Comparison of ENCODE assay signal across 18 cellular contexts in genomic region chr2:8309131-8309530, GRCh38.
A peak's percentile ranks its signal among the peaks of the same experiment; 100 is the strongest.
DNase-seq lines count a peak whose midpoint lies in the region; FAIRE-seq and TF ChIP-seq lines count a peak whose summit lies in the region.
"Had no signal": no experiment of that assay in that cellular context is flagged by ENCODE, and none has a peak within 500 bp of the region (broad histone marks: within the 10 kb centered on the region; RNA-seq: fewer than 3 reads in every experiment).

No MANE protein-coding gene starts in this region.

- peak overlapping the region; percentile 56 for H4K91ac ChIP-seq in neuronal stem cell (ENCODE audit: low read depth, low read length, poor library complexity)

- no peak for TF ChIP-seq CTCF in bronchial epithelial cell (IDR thresholded peaks at IDR 0.05; ENCODE audit: insufficient read depth, low read length, severe bottlenecking)
- TF ChIP-seq CTCF in chondrocyte (IDR thresholded peaks at IDR 0.05) = no peak

- no peak overlapping the region for H3K27ac ChIP-seq in neuronal stem cell (replicated peaks; ENCODE audit: low read length)
- H3K27ac ChIP-seq: neutrophil had no signal

- H3K27me3 ChIP-seq in bronchial epithelial cell (ENCODE audit: control insufficient read depth, insufficient read depth, low read length) (no peaks in the 10 kb centered on the region), neuronal stem cell (ENCODE audit: control insufficient read depth in 3 of 3, insufficient read depth in 3 of 3, low read depth in 1 of 3, low read length in 3 of 3) (no peaks in the 10 kb centered on the region)
- H3K27me3 ChIP-seq: neutrophil had no signal

- peak overlapping the region; percentile 4 for H3K14ac ChIP-seq in neuronal stem cell (ENCODE audit: low read length)

- no peak overlapping the region for H4K8ac ChIP-seq in neuronal stem cell (ENCODE audit: low read depth, low read length)

- WGBS in neuronal stem cell (ENCODE audit: extremely low coverage in 2 of 2, insufficient read length in 2 of 2, insufficient replicate concordance in 1 of 2), 2 donors = no CpG with 5 or more reads among the region's 7 CpGs

- H2AFZ ChIP-seq in neuronal stem cell (ENCODE audit: low read length) = peak overlapping the region; percentile 69
- H2AFZ ChIP-seq: GM23338 had no signal

- no peak overlapping the region for H3K4ac ChIP-seq in neuronal stem cell (ENCODE audit: low read length)

- CTCF ChIA-PET in activated CD4-positive, alpha-beta memory T cell treated with anti-CD3 and anti-CD28 coated beads, Interleukin-2, amount 10 ng/mL, durations not matched to agents 7 days and 5 days (lab: Charles Lee) = interaction anchor here (0.9 kb wide), 1 partner anchor 100 kb away, joined by 3 read pairs; no protein-coding TSS in a partner anchor
- CTCF ChIA-PET in activated CD4-positive, alpha-beta memory T cell treated with anti-CD3 and anti-CD28 coated beads for 36 hours (lab: Charles Lee) = no interaction called here

- H3K23ac ChIP-seq in neuronal stem cell (ENCODE audit: low read depth, low read length, poor library complexity) = no peak overlapping the region

- H3K27me3 Mint-ChIP-seq in activated CD4-positive, alpha-beta memory T cell treated with anti-CD3 and anti-CD28 coated beads, Interleukin-2, amount 10 ng/mL, durations not matched to agents 7 days and 5 days = no peaks in the 10 kb centered on the region
- H3K27me3 Mint-ChIP-seq in activated CD4-positive, alpha-beta memory T cell treated with anti-CD3 and anti-CD28 coated beads for 36 hours = peaks cover 2% of the 10 kb centered on the region
- H3K27me3 Mint-ChIP-seq in chondrocyte (ENCODE audit: low read depth) = peaks cover 2% of the 10 kb centered on the region

- peak overlapping the region; percentile 25 for H2BK15ac ChIP-seq in neuronal stem cell (ENCODE audit: low read length)

- no peak for FAIRE-seq in bronchial epithelial cell (lab: Jason Lieb, UNC)

- peaks cover 0 to 3% of the 10 kb centered on the region in 2 donors for H3K9me3 ChIP-seq in neuronal stem cell (replicated peaks in 1 of 2; ENCODE audit: control insufficient read depth in 2 of 2, insufficient read depth in 1 of 2, low read depth in 1 of 2, low read length in 2 of 2)
- H3K9me3 ChIP-seq: neutrophil had no signal

- peak overlapping the region; percentile 16 for H2AK5ac ChIP-seq in neuronal stem cell (ENCODE audit: low read depth, low read length)

- H3K79me1 ChIP-seq in neuronal stem cell (ENCODE audit: low read depth, low read length) = no peaks in the 10 kb centered on the region

- intact Hi-C loops in activated CD4-positive, alpha-beta memory T cell treated with anti-CD3 and anti-CD28 coated beads for 36 hours (cut with micrococcal nuclease) = loop anchor here (10.0 kb wide), 1 partner anchor 464 kb away; no protein-coding TSS in a partner anchor

- H3K4me1 Mint-ChIP-seq in activated CD4-positive, alpha-beta memory T cell treated with anti-CD3 and anti-CD28 coated beads, Interleukin-2, amount 10 ng/mL, durations not matched to agents 7 days and 5 days = peaks cover 92% of the 10 kb centered on the region
- H3K4me1 Mint-ChIP-seq in activated CD4-positive, alpha-beta memory T cell treated with anti-CD3 and anti-CD28 coated beads for 36 hours (ENCODE audit: low read depth) = peaks cover 68% of the 10 kb centered on the region
- H3K4me1 Mint-ChIP-seq in chondrocyte (ENCODE audit: low read depth) = peaks cover 16% of the 10 kb centered on the region

- H3K4me1 ChIP-seq in neuronal stem cell (ENCODE audit: control insufficient read depth in 2 of 2, insufficient read depth in 1 of 2, low read depth in 1 of 2, low read length in 2 of 2) = peaks cover 17% of the 10 kb centered on the region in 2 donors

- H2BK120ac ChIP-seq in neuronal stem cell (ENCODE audit: low read depth, low read length) = no peak overlapping the region

- no peak for DNase-seq in activated CD4-positive, alpha-beta memory T cell treated with anti-CD3 and anti-CD28 coated beads, Interleukin-2, amount 10 ng/mL, durations not matched to agents 7 days and 5 days
- DNase-seq in activated CD4-positive, alpha-beta memory T cell treated with anti-CD3 and anti-CD28 coated beads for 36 hours = no peak
- DNase-seq in MV-4-11 (lab: John Stamatoyannopoulos, UW) (peak; percentile 18), bronchial epithelial cell (ENCODE audit: low read depth) (peak; percentile 4), neuronal stem cell (ENCODE audit: low spot score) (no peak), NCI-H2029 (lab: John Stamatoyannopoulos, UW) (no peak), chondrocyte (ENCODE audit: low spot score) (no peak), NCI-H187 treated with DMSO at 0.1 percent for 48 hours (lab: John Stamatoyannopoulos, UW) (no peak)
- DNase-seq: activated B cell treated with CpG ODN at 0.5 μM for 24 hours; activated naive CD4-positive, alpha-beta T cell treated with anti-CD3 and anti-CD28 coated beads, Interleukin-2, amount 10 ng/mL, durations not matched to agents 7 days and 5 days; DMS153; foreskin melanocyte; MM.1S; NCI-H187; NCI-H446 treated with DMSO at 0.1 percent for 48 hours; stimulated activated naive B cell treated with anti-CD40 and anti-IgM and Interleukin-4, amounts not matched to agents 10 μg/mL and 1 μg/mL and 100 μg/mL, for 72 hours had no signal

- no peak overlapping the region for H3K4me2 ChIP-seq in neuronal stem cell (ENCODE audit: insufficient read depth, low read length, poor library complexity, severe bottlenecking)
- H3K4me2 ChIP-seq: GM23338 had no signal

- peak overlapping the region; percentile 36 for H3K18ac ChIP-seq in neuronal stem cell (ENCODE audit: low read length)

- peaks cover 36% of the 10 kb centered on the region for H3K36me3 Mint-ChIP-seq in activated CD4-positive, alpha-beta memory T cell treated with anti-CD3 and anti-CD28 coated beads, Interleukin-2, amount 10 ng/mL, durations not matched to agents 7 days and 5 days (ENCODE audit: low read depth)
- no peaks in the 10 kb centered on the region for H3K36me3 Mint-ChIP-seq in activated CD4-positive, alpha-beta memory T cell treated with anti-CD3 and anti-CD28 coated beads for 36 hours
- H3K36me3 Mint-ChIP-seq in chondrocyte (ENCODE audit: low read depth) = no peaks in the 10 kb centered on the region

- H3K4me3 ChIP-seq in bronchial epithelial cell (ENCODE audit: low read depth, low read length) (no peak overlapping the region), neuronal stem cell (ENCODE audit: low read length in 2 of 2) (no peak overlapping the region)
- H3K4me3 ChIP-seq: GM23338 had no signal

- H2BK12ac ChIP-seq in neuronal stem cell (ENCODE audit: low read length) = no peak overlapping the region

- POLR2A ChIA-PET in activated CD4-positive, alpha-beta memory T cell treated with anti-CD3 and anti-CD28 coated beads, Interleukin-2, amount 10 ng/mL, durations not matched to agents 7 days and 5 days (lab: Charles Lee) = interaction anchor here (1.0 to 4.5 kb wide), 4 partner anchors 27 to 583 kb away, joined by 3 to 20 read pairs (median 7); partner anchors contain the start of gene ID2
- POLR2A ChIA-PET in activated CD4-positive, alpha-beta memory T cell treated with anti-CD3 and anti-CD28 coated beads for 36 hours (lab: Charles Lee) = no interaction called here

- H2BK5ac ChIP-seq in neuronal stem cell (ENCODE audit: low read length) = no peak overlapping the region

- H3K27ac Mint-ChIP-seq in activated CD4-positive, alpha-beta memory T cell treated with anti-CD3 and anti-CD28 coated beads, Interleukin-2, amount 10 ng/mL, durations not matched to agents 7 days and 5 days = peak overlapping the region; percentile 6
- no peak overlapping the region for H3K27ac Mint-ChIP-seq in activated CD4-positive, alpha-beta memory T cell treated with anti-CD3 and anti-CD28 coated beads for 36 hours
- H3K27ac Mint-ChIP-seq in chondrocyte (ENCODE audit: unreplicated experiment) = no peak overlapping the region
- H3K27ac Mint-ChIP-seq: activated B cell treated with CpG ODN at 0.5 μM for 24 hours; activated naive CD4-positive, alpha-beta T cell treated with anti-CD3 and anti-CD28 coated beads, Interleukin-2, amount 10 ng/mL, durations not matched to agents 7 days and 5 days; GM23338; stimulated activated naive B cell treated with anti-CD40 and anti-IgM and Interleukin-4, amounts not matched to agents 10 μg/mL and 1 μg/mL and 100 μg/mL, for 72 hours had no signal

- H3K36me3 ChIP-seq in bronchial epithelial cell (ENCODE audit: control insufficient read depth, insufficient read depth, low read length) (no peaks in the 10 kb centered on the region), neuronal stem cell (replicated peaks in 1 of 2; ENCODE audit: control insufficient read depth in 2 of 2, insufficient read depth in 2 of 2, low read length in 2 of 2) (no peaks in the 10 kb centered on the region)
- H3K36me3 ChIP-seq: neutrophil had no signal

- no peak overlapping the region for H3K4me3 Mint-ChIP-seq in activated CD4-positive, alpha-beta memory T cell treated with anti-CD3 and anti-CD28 coated beads, Interleukin-2, amount 10 ng/mL, durations not matched to agents 7 days and 5 days
- no peak overlapping the region for H3K4me3 Mint-ChIP-seq in activated CD4-positive, alpha-beta memory T cell treated with anti-CD3 and anti-CD28 coated beads for 36 hours
- H3K4me3 Mint-ChIP-seq in chondrocyte (ENCODE audit: unreplicated experiment) = no peak overlapping the region
- H3K4me3 Mint-ChIP-seq: activated B cell treated with CpG ODN at 0.5 μM for 24 hours; activated naive CD4-positive, alpha-beta T cell treated with anti-CD3 and anti-CD28 coated beads, Interleukin-2, amount 10 ng/mL, durations not matched to agents 7 days and 5 days; GM23338; stimulated activated naive B cell treated with anti-CD40 and anti-IgM and Interleukin-4, amounts not matched to agents 10 μg/mL and 1 μg/mL and 100 μg/mL, for 72 hours had no signal

- H3K9ac ChIP-seq in neuronal stem cell (ENCODE audit: low read depth, low read length, poor library complexity) = no peak overlapping the region

- H3K9me3 Mint-ChIP-seq in activated CD4-positive, alpha-beta memory T cell treated with anti-CD3 and anti-CD28 coated beads, Interleukin-2, amount 10 ng/mL, durations not matched to agents 7 days and 5 days = no peaks in the 10 kb centered on the region
- H3K9me3 Mint-ChIP-seq in activated CD4-positive, alpha-beta memory T cell treated with anti-CD3 and anti-CD28 coated beads for 36 hours = no peaks in the 10 kb centered on the region
- no peaks in the 10 kb centered on the region for H3K9me3 Mint-ChIP-seq in chondrocyte (ENCODE audit: low read depth)
- H3K9me3 Mint-ChIP-seq: activated B cell treated with CpG ODN at 0.5 μM for 24 hours; activated naive CD4-positive, alpha-beta T cell treated with anti-CD3 and anti-CD28 coated beads, Interleukin-2, amount 10 ng/mL, durations not matched to agents 7 days and 5 days; stimulated activated naive B cell treated with anti-CD40 and anti-IgM and Interleukin-4, amounts not matched to agents 10 μg/mL and 1 μg/mL and 100 μg/mL, for 72 hours had no signal

Comparison
In these comparisons a context has a peak if more than half of its experiments do, and no peak if none do; other contexts are left out.
1. DNase-seq: peak in MV-4-11 (single experiment) and bronchial epithelial cell (single experiment); none in activated CD4-positive, alpha-beta memory T cell treated with anti-CD3 and anti-CD28 coated beads, Interleukin-2, amount 10 ng/mL, durations not matched to agents 7 days and 5 days (single experiment), activated CD4-positive, alpha-beta memory T cell treated with anti-CD3 and anti-CD28 coated beads for 36 hours (single experiment), neuronal stem cell (single experiment), NCI-H2029 (single experiment), chondrocyte (single experiment) and NCI-H187 treated with DMSO at 0.1 percent for 48 hours (single experiment).